8 cellular contexts compared by ENCODE assay signal in the genomic region with DNA sequence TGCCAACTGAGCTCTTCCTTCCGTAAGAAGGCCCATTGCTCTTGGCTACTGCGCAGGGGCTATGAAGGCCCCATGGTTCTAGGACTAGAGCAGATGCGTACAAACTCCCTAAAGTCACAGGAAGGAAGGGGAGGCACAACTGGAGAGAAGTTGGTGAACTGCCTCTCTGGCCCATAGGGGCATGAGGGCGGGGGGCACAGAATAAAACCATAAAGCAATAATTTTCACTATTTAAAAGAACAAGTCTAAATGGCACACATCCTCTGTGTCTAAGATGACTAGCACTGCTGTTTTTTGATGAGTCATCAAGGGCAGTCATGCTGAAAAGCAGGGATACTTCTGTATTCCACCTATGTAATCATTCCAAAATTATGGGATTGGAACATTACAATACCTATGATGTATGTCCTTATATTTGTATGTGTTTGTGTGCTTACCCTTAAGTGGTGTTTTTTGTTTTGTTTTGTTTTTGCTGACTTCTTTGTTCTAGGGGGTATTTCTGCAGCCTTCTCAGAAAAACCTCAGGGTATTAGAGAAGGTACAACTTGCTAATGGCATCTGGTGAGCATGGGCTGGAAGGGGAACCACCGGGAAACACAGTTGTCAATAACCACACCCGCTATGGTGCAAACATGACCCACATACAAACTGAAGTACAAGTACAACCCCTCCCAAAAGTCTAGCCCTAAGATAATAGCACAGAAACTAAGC. TPM values are rescaled to one million over a fixed set of nuclear protein-coding genes. Genes with fewer than 3 reads are reported as not detected.
DNase-seq lines count a peak whose midpoint lies in the region; ATAC-seq, FAIRE-seq and TF ChIP-seq lines count a peak whose summit lies in the region.

No MANE protein-coding gene starts in this region.

- H3K4me1 Mint-ChIP-seq in T-helper 2 cell treated with Interferon-gamma antibody and Interleukin-4, amounts not matched to agents 5 μg/mL and 100 μg/mL, for 36 hours (ENCODE audit: low read depth) = peaks cover 72% of the 10 kb centered on the region

- no peak overlapping the region for H2BK12ac ChIP-seq in H1 (ENCODE audit: low read depth, low read length)

- H3K36me3 ChIP-seq in H1 (ENCODE audit: control insufficient read depth in 2 of 4, insufficient read depth in 4 of 4, low read length in 3 of 4) (no peaks in the 10 kb centered on the region), neutrophil (no peaks in the 10 kb centered on the region)

- TF ChIP-seq POLR2A in H1 (IDR thresholded peaks at IDR 0.05; ENCODE audit: control extremely low read depth in 1 of 2, low read depth in 2 of 2, low read length in 2 of 2) = no peak

- no peaks in the 10 kb centered on the region for H3K27me3 Mint-ChIP-seq in T-helper 2 cell treated with Interferon-gamma antibody and Interleukin-4, amounts not matched to agents 5 μg/mL and 100 μg/mL, for 36 hours (ENCODE audit: low read depth)

- no peak overlapping the region for H3K14ac ChIP-seq in H1 (ENCODE audit: insufficient read length)

- no peak overlapping the region for H3K27ac ChIP-seq in H1 (ENCODE audit: low read depth, low read length)
- peak overlapping the region; percentile 86 for H3K27ac ChIP-seq in neutrophil

- no peak for TF ChIP-seq RAD21 in H1 (IDR thresholded peaks at IDR 0.05 in 1 of 2, conservative IDR thresholded peaks at IDR 0.05 in 1 of 2; ENCODE audit: low read depth in 2 of 2, low read length in 2 of 2)

- no peak overlapping the region for H3K4me2 ChIP-seq in H1 (ENCODE audit: insufficient read depth in 1 of 2, low read depth in 2 of 2, low read length in 2 of 2)

- no peak overlapping the region for H4K91ac ChIP-seq in H1 (replicated peaks; ENCODE audit: insufficient read length, low read length)

- H3K4ac ChIP-seq in H1 (replicated peaks; ENCODE audit: insufficient read length, low read depth, low read length) = no peak overlapping the region

- CTCF ChIA-PET in H1 (lab: Charles Lee; ENCODE audit: partially characterized antibody) = interaction anchor here (0.6 to 2.0 kb wide), 3 partner anchors 15 to 213 kb away, joined by 3 to 8 read pairs (median 5); no protein-coding TSS in a partner anchor

- H3K27me3 ChIP-seq in H1 (replicated peaks in 1 of 4; ENCODE audit: control insufficient read depth in 3 of 4, extremely low read depth in 1 of 4, insufficient read depth in 3 of 4, low read length in 3 of 4) = no peaks in the 10 kb centered on the region
- H3K27me3 ChIP-seq in neutrophil = no peaks in the 10 kb centered on the region

- no peak for FAIRE-seq in H1 (lab: Jason Lieb, UNC)

- H2AK5ac ChIP-seq in H1 (ENCODE audit: low read depth, low read length) = no peak overlapping the region

- no peak overlapping the region; the same call in 1 of the 2 replicates for H3K18ac ChIP-seq in H1 (ENCODE audit: extremely low read depth, low read length)

- H3K4me3 ChIP-seq in H1 (ENCODE audit: extremely low read depth in 1 of 4, insufficient read depth in 2 of 4, low read depth in 3 of 4, low read length in 4 of 4) = no peak overlapping the region
- peak overlapping the region; percentile 33 to 34 for H3K4me3 ChIP-seq in neutrophil (ENCODE audit: low read depth in 1 of 2, low read length in 1 of 2)

- H3K27ac Mint-ChIP-seq in T-helper 2 cell treated with Interferon-gamma antibody and Interleukin-4, amounts not matched to agents 5 μg/mL and 100 μg/mL, for 36 hours = peak overlapping the region; percentile 85

- no peak overlapping the region for H3K56ac ChIP-seq in H1 (replicated peaks; ENCODE audit: insufficient read length, low read depth, low read length)

- H2BK120ac ChIP-seq in H1 (replicated peaks; ENCODE audit: low read depth, low read length) = no peak overlapping the region

- no peaks in the 10 kb centered on the region for H3K9me3 Mint-ChIP-seq in T-helper 2 cell treated with Interferon-gamma antibody and Interleukin-4, amounts not matched to agents 5 μg/mL and 100 μg/mL, for 36 hours

- no peak overlapping the region for H4K5ac ChIP-seq in H1 (ENCODE audit: insufficient read length, low read depth, low read length)

- no peak overlapping the region for H2AFZ ChIP-seq in H1 (ENCODE audit: low read length)

- H4K8ac ChIP-seq in H1 (ENCODE audit: extremely low read depth, insufficient read depth, low read length) = no peak overlapping the region; the same call in 1 of the 2 replicates

- TF ChIP-seq CTCF in H1 (IDR thresholded peaks at IDR 0.05; ENCODE audit: control extremely low read depth in 1 of 3, insufficient read depth in 1 of 3, low read depth in 1 of 3, low read length in 3 of 3) = no peak
- no peak for TF ChIP-seq CTCF in neutrophil (IDR thresholded peaks at IDR 0.05)

- H3K79me1 ChIP-seq in H1 (ENCODE audit: low read depth, low read length) = peaks cover 10% of the 10 kb centered on the region

- no peaks in the 10 kb centered on the region for H3K9me3 ChIP-seq in H1 (ENCODE audit: insufficient read depth in 2 of 2, low read depth in 1 of 2, low read length in 1 of 2)
- no peaks in the 10 kb centered on the region for H3K9me3 ChIP-seq in neutrophil

- peaks cover 50 to 97% of the 10 kb centered on the region in 2 experiments for H3K79me2 ChIP-seq in H1 (ENCODE audit: control insufficient read depth in 1 of 2, insufficient read depth in 2 of 2, low read length in 2 of 2)

- peaks cover 14% of the 10 kb centered on the region for H3K36me3 Mint-ChIP-seq in T-helper 2 cell treated with Interferon-gamma antibody and Interleukin-4, amounts not matched to agents 5 μg/mL and 100 μg/mL, for 36 hours (ENCODE audit: low read depth)

- DNase-seq in AG08395 (ENCODE audit: low spot score) (peak; percentile 52), H1 (ENCODE audit: low read depth in 1 of 2, low spot score in 2 of 2) (no peak), occipital lobe (lab: John Stamatoyannopoulos, UW) (no peak), NCI-H2227 (lab: John Stamatoyannopoulos, UW; ENCODE audit: unreplicated experiment) (no peak)
- peak; percentile 35 for DNase-seq in T-helper 2 cell treated with Interferon-gamma antibody and Interleukin-4, amounts not matched to agents 5 μg/mL and 100 μg/mL, for 36 hours (ENCODE audit: low spot score)

- no peak overlapping the region for H3K23ac ChIP-seq in H1 (ENCODE audit: insufficient read length)

- peaks cover 16 to 27% of the 10 kb centered on the region in 2 experiments for H4K20me1 ChIP-seq in H1 (replicated peaks in 1 of 2; ENCODE audit: control insufficient read depth in 1 of 2, insufficient read depth in 2 of 2, low read length in 2 of 2)

- H2BK15ac ChIP-seq in H1 (ENCODE audit: low read length) = no peak overlapping the region; the same call in 1 of the 2 replicates

- H3K4me3 Mint-ChIP-seq in T-helper 2 cell treated with Interferon-gamma antibody and Interleukin-4, amounts not matched to agents 5 μg/mL and 100 μg/mL, for 36 hours = peak overlapping the region; percentile 56

- WGBS in H1 (ENCODE audit: extremely low coverage in 1 of 2, insufficient coverage in 1 of 2, insufficient read length in 1 of 2, insufficient replicate concordance in 2 of 2, low coverage in 1 of 2, low lambda C conversion rate in 2 of 2, missing lambda C conversion rate in 1 of 2), 2 experiments = 87% methylated on average over 6 of the region's 6 CpGs; no CpG with 5 or more reads in 1 of the 2 experiments

- no peak overlapping the region for H3K9ac ChIP-seq in H1 (replicated peaks in 1 of 4; ENCODE audit: extremely low read depth in 1 of 4, low read depth in 3 of 4, low read length in 3 of 4)

- H2BK5ac ChIP-seq in H1 (ENCODE audit: low read depth, low read length) = no peak overlapping the region

- ATAC-seq in GM18868 (IDR thresholded peaks at IDR 0.05; ENCODE audit: unreplicated experiment) (peak; percentile 67), HG03378 (IDR thresholded peaks at IDR 0.05; ENCODE audit: unreplicated experiment) (peak; percentile 33)

- POLR2A ChIA-PET in H1 (lab: Charles Lee; ENCODE audit: partially characterized antibody) = interaction anchor here (1.8 kb wide), 1 partner anchor 11 kb away, joined by 8 read pairs; no protein-coding TSS in a partner anchor

- no peak for TF ChIP-seq EP300 in H1 (IDR thresholded peaks at IDR 0.05; ENCODE audit: borderline replicate concordance in 1 of 2, low read depth in 2 of 2, low read length in 2 of 2)

- H2BK20ac ChIP-seq in H1 (ENCODE audit: low read length) = no peak overlapping the region

- H3K4me1 ChIP-seq in H1 (replicated peaks in 1 of 4; ENCODE audit: control insufficient read depth in 3 of 4, insufficient read depth in 4 of 4, low read length in 3 of 4) = peaks cover 0 to 26% (median 10%) of the 10 kb centered on the region in 4 experiments; a peak in 5 of 7 replicates
- H3K4me1 ChIP-seq in neutrophil (ENCODE audit: control insufficient read depth in 1 of 2, insufficient read depth in 1 of 2, low read depth in 1 of 2, low read length in 1 of 2) = peaks cover 99 to 100% of the 10 kb centered on the region in 2 experiments

- no peaks in the 10 kb centered on the region; the same call in 1 of the 2 replicates for H3K23me2 ChIP-seq in H1 (ENCODE audit: low read depth, low read length)

TF ChIP-seq in H1, 55 proteins besides CTCF, POLR2A, EP300 and RAD21 (continues in another document):
- TF ChIP-seq MAX (IDR thresholded peaks at IDR 0.05) (no peak), MAFK (IDR thresholded peaks at IDR 0.05; ENCODE audit: low read depth, low read length) (peak; percentile 57; the same call in 1 of the 2 replicates), SIN3A (conservative IDR thresholded peaks at IDR 0.05 in 1 of 2, IDR thresholded peaks at IDR 0.05 in 1 of 2; ENCODE audit: low read depth in 1 of 2, low read length in 2 of 2) (no peak), USF2 (IDR thresholded peaks at IDR 0.05; ENCODE audit: low read length) (no peak), BACH1 (IDR thresholded peaks at IDR 0.05; ENCODE audit: low read length) (peak; percentile 70)

RNA-seq across cellular contexts. Expression of gene B4GALT5, which starts 36.9 kb away (rescaled TPM):
- total RNA-seq in H1 (2021; fragmentation: NEBNext Ultra II Directional; extraction: Animal tissue kit (Norgen Biotek cat#: 25700)) = 73.5 and 75.4 TPM in 2 replicates
- polyA plus RNA-seq in H1 (2011; rRNA removed) = 39.1 and 46.5 TPM in 2 replicates
- polyA plus RNA-seq in H1 (2011; cell fraction: cytosol; rRNA removed) = 43.0 TPM
- polyA plus RNA-seq in H1 (2011; cell fraction: nucleus; rRNA removed) = 26.3 TPM
- polyA plus RNA-seq in H1 (2012, experiment 1 of 2) = 41.6 to 48.4 TPM (median 44.5 TPM) in 4 replicates
- polyA plus RNA-seq in H1 (2012, experiment 2 of 2) = 24.7 TPM
- 57.2 TPM for polyA plus RNA-seq in H1 (2013, experiment 1 of 2)
- polyA plus RNA-seq in H1 (2013, experiment 2 of 2) = 71.0 TPM
- polyA minus RNA-seq in H1 (2011; rRNA and poly(A)+ RNA removed) = 59.0 and 69.0 TPM in 2 replicates
- 36.1 TPM for polyA minus RNA-seq in H1 (2011; cell fraction: cytosol; rRNA and poly(A)+ RNA removed)
- polyA minus RNA-seq in H1 (2011; cell fraction: nucleus; rRNA and poly(A)+ RNA removed) = 20.6 TPM
- total RNA-seq in occipital lobe = 59.3 TPM

Comparison
In these comparisons a context has a peak if more than half of its experiments do, and no peak if none do; other contexts are left out.
1. DNase-seq: peak in AG08395 (single experiment) and T-helper 2 cell treated with Interferon-gamma antibody and Interleukin-4, amounts not matched to agents 5 μg/mL and 100 μg/mL, for 36 hours (single experiment); none in H1 (0 of 2), occipital lobe (single experiment) and NCI-H2227 (single experiment).
2. H3K4me3 ChIP-seq: peak in neutrophil (2 of 2); none in H1 (0 of 4).